Comparison of ENCODE assay signal across 22 cellular contexts in the genomic region with DNA sequence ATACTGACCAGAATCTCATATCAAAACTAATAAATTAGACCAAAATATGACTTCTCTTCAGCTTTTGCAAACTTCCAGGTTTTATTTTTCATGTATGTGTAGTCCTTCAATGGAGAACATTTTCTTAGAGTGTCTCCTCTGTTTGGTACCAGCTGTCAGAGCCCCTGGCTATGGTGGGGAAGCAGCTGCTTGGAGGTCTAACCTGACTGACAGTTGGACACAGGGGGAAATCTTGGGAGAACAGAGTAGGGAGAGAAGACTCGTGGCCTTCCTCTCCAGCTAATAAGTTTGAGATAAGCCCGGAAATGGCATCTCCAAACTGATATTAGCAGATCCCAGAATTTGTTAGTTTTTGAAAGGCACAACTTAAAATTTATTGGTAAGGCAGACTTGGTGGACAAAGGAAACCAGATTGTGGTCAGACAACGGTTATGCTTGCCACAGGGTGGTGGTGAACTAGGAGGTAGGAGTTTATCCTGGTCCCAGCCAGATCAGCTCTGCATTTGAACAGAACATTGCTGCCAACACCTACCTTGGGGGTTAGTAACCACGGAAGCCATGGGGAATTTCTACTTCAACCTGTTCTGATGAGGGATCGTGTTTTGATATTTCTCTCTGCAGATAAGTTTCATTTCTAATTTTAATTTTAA. TPM values are rescaled to one million over a fixed set of nuclear protein-coding genes. Genes with fewer than 3 reads are reported as not detected.
DNase-seq lines count a peak whose midpoint lies in the region; ATAC-seq and TF ChIP-seq lines count a peak whose summit lies in the region.
"Had no signal": no experiment of that assay in that cellular context is flagged by ENCODE, and none has a peak within 500 bp of the region (broad histone marks: within the 10 kb centered on the region; RNA-seq: fewer than 3 reads in every experiment).

No MANE protein-coding gene starts in this region.

- H3K4me1 ChIP-seq in GM23248 (ENCODE audit: insufficient read depth): peaks cover 9% of the 10 kb centered on the region
- H3K4me1 ChIP-seq in left ventricle myocardium inferior: peaks cover 12% of the 10 kb centered on the region
- H3K4me1 ChIP-seq in sigmoid colon: no peaks in the 10 kb centered on the region
- no peaks in the 10 kb centered on the region for H3K4me1 ChIP-seq in CD8-positive, alpha-beta memory T cell (ENCODE audit: insufficient read depth, low read length)
- no peaks in the 10 kb centered on the region for H3K4me1 ChIP-seq in CD8-positive, alpha-beta T cell (ENCODE audit: insufficient read depth, low read length)
- H3K4me1 ChIP-seq: A549, BE2C had no signal

- H3K9ac ChIP-seq in GM23248: no peak overlapping the region

- H3K27ac Mint-ChIP-seq in CD8-positive, alpha-beta memory T cell: no peak overlapping the region
- H3K27ac Mint-ChIP-seq in CD8-positive, alpha-beta T cell: no peak overlapping the region
- H3K27ac Mint-ChIP-seq: H9 had no signal

- TF ChIP-seq POLR2A in sigmoid colon (IDR thresholded peaks at IDR 0.05) (no peak), lower leg skin (IDR thresholded peaks at IDR 0.05) (no peak)

- 21 to 27% methylated on average over 5 of the region's 5 CpGs for WGBS in GM23248 (ENCODE audit: low coverage in 1 of 2, low lambda C conversion rate in 2 of 2, missing lambda C conversion rate in 2 of 2), 2 experiments
- WGBS in sigmoid colon, 2 donors: 72 to 74% methylated on average over 5 of the region's 5 CpGs
- WGBS in lower leg skin, 2 donors: 62 to 65% methylated on average over 5 of the region's 5 CpGs

- no peaks in the 10 kb centered on the region for H3F3A ChIP-seq in GM23248 (ENCODE audit: insufficient read depth)

- H3K27ac ChIP-seq in GM23248 (no peak overlapping the region), left ventricle myocardium inferior (replicated peaks) (peak overlapping the region; percentile 44), sigmoid colon (no peak overlapping the region)
- H3K27ac ChIP-seq in CD8-positive, alpha-beta memory T cell (ENCODE audit: low read depth, low read length): no peak overlapping the region
- no peak overlapping the region for H3K27ac ChIP-seq in CD8-positive, alpha-beta T cell (ENCODE audit: low read depth, low read length)
- H3K27ac ChIP-seq: A549, PC-9, RWPE1 had no signal

- no peaks in the 10 kb centered on the region for H3K79me2 ChIP-seq in GM23248 (ENCODE audit: insufficient read depth)

- no peaks in the 10 kb centered on the region for H3K4me1 Mint-ChIP-seq in CD8-positive, alpha-beta memory T cell
- H3K4me1 Mint-ChIP-seq in CD8-positive, alpha-beta T cell (ENCODE audit: low read depth): no peaks in the 10 kb centered on the region

- no peaks in the 10 kb centered on the region for H3K27me3 ChIP-seq in GM23248 (replicated peaks; ENCODE audit: insufficient read depth)
- H3K27me3 ChIP-seq in left ventricle myocardium inferior (ENCODE audit: low read depth): no peaks in the 10 kb centered on the region
- peaks cover 0 to 6% (median under 1%) of the 10 kb centered on the region in 3 donors for H3K27me3 ChIP-seq in sigmoid colon
- no peaks in the 10 kb centered on the region for H3K27me3 ChIP-seq in CD8-positive, alpha-beta memory T cell (ENCODE audit: insufficient read depth, low read length, poor library complexity, severe bottlenecking)
- H3K27me3 ChIP-seq in CD8-positive, alpha-beta T cell (ENCODE audit: insufficient read depth, low read length): no peaks in the 10 kb centered on the region
- H3K27me3 ChIP-seq: BE2C had no signal

- H3K36me3 ChIP-seq in GM23248 (ENCODE audit: low read depth) (no peaks in the 10 kb centered on the region), left ventricle myocardium inferior (no peaks in the 10 kb centered on the region), sigmoid colon (no peaks in the 10 kb centered on the region)
- H3K36me3 ChIP-seq in CD8-positive, alpha-beta memory T cell (ENCODE audit: insufficient read depth, low read length): no peaks in the 10 kb centered on the region
- no peaks in the 10 kb centered on the region for H3K36me3 ChIP-seq in CD8-positive, alpha-beta T cell (ENCODE audit: insufficient read depth, low read length)
- H3K36me3 ChIP-seq: BE2C had no signal

- H3K27me3 Mint-ChIP-seq in CD8-positive, alpha-beta memory T cell: peaks cover 2 to 12% of the 10 kb centered on the region in 2 donors
- peaks cover 3% of the 10 kb centered on the region for H3K27me3 Mint-ChIP-seq in CD8-positive, alpha-beta T cell (ENCODE audit: low read depth)

- DNase-seq in GM23248 (peak; percentile 2), M059J (ENCODE audit: low read depth) (peak; percentile 51), left ventricle myocardium inferior (no peak), sigmoid colon (peak; percentile 22), lower leg skin (ENCODE audit: low spot score in 2 of 2) (no peak)
- DNase-seq in CD8-positive, alpha-beta memory T cell: no peak
- DNase-seq in CD8-positive, alpha-beta T cell: no peak
- DNase-seq: BE2C, DND-41, H9, KG1, NCI-H1092, NCI-H1436, NCI-H2029, NCI-H2227 treated with DMSO at 0.1 percent for 48 hours, NCI-H510A treated with DMSO at 0.1 percent for 48 hours, NCI-H748 treated with DMSO at 0.1 percent for 48 hours, PC-9 had no signal

- no peaks in the 10 kb centered on the region for H3K36me3 Mint-ChIP-seq in CD8-positive, alpha-beta memory T cell
- H3K36me3 Mint-ChIP-seq in CD8-positive, alpha-beta T cell: no peaks in the 10 kb centered on the region

- H3K9me3 ChIP-seq in GM23248 (ENCODE audit: low read depth): no peaks in the 10 kb centered on the region
- no peaks in the 10 kb centered on the region for H3K9me3 ChIP-seq in left ventricle myocardium inferior (replicated peaks)
- no peaks in the 10 kb centered on the region for H3K9me3 ChIP-seq in sigmoid colon
- no peaks in the 10 kb centered on the region for H3K9me3 ChIP-seq in CD8-positive, alpha-beta memory T cell (ENCODE audit: low read length)
- no peaks in the 10 kb centered on the region for H3K9me3 ChIP-seq in CD8-positive, alpha-beta T cell (ENCODE audit: low read length)
- H3K9me3 ChIP-seq: A549, BE2C had no signal

- no peak for ATAC-seq in GM18909 (IDR thresholded peaks at IDR 0.05; ENCODE audit: poor library complexity, unreplicated experiment)
- no peak for ATAC-seq in CD8-positive, alpha-beta T cell
- ATAC-seq: A549, GM12878 had no signal

- H4K20me1 ChIP-seq in GM23248 (ENCODE audit: insufficient read depth): no peaks in the 10 kb centered on the region

- H3K4me3 Mint-ChIP-seq in CD8-positive, alpha-beta memory T cell: no peak overlapping the region
- no peak overlapping the region for H3K4me3 Mint-ChIP-seq in CD8-positive, alpha-beta T cell
- H3K4me3 Mint-ChIP-seq: H9 had no signal

- in situ Hi-C loops in GM23248 (cut with MboI): no loop called here

- no peaks in the 10 kb centered on the region for H3K9me3 Mint-ChIP-seq in CD8-positive, alpha-beta memory T cell
- H3K9me3 Mint-ChIP-seq in CD8-positive, alpha-beta T cell: no peaks in the 10 kb centered on the region

- no peak overlapping the region for H2AFZ ChIP-seq in GM23248
- H2AFZ ChIP-seq: PC-9 had no signal

- no peaks in the 10 kb centered on the region for H3K9me2 ChIP-seq in GM23248 (ENCODE audit: insufficient read depth)

- no peak for TF ChIP-seq CTCF in left ventricle myocardium inferior (IDR thresholded peaks at IDR 0.05; ENCODE audit: borderline replicate concordance)
- TF ChIP-seq CTCF in sigmoid colon (IDR thresholded peaks at IDR 0.05): no peak
- TF ChIP-seq CTCF in lower leg skin (IDR thresholded peaks at IDR 0.05): no peak
- no peak for TF ChIP-seq CTCF in CD8-positive, alpha-beta T cell (IDR thresholded peaks at IDR 0.05)

- POLR2A ChIA-PET in CD8-positive, alpha-beta memory T cell (lab: Charles Lee): no interaction called here
- POLR2A ChIA-PET in CD8-positive, alpha-beta T cell (lab: Charles Lee): interaction anchor here (0.6 kb wide), 1 partner anchor 21 kb away, joined by 3 read pairs; no protein-coding TSS in a partner anchor

- H3K4me2 ChIP-seq in GM23248 (ENCODE audit: unreplicated experiment): peak overlapping the region; percentile 11
- H3K4me2 ChIP-seq: A549, PC-9 had no signal

- intact Hi-C loops in left ventricle myocardium inferior (cut with micrococcal nuclease) (no loop called here), sigmoid colon (cut with DNase I) (no loop called here), lower leg skin (cut with DNase I; ENCODE audit: low total_unique reads) (no loop called here)
- intact Hi-C loops in CD8-positive, alpha-beta T cell (cut with DNase I, micrococcal nuclease): no loop called here

- H3K4me3 ChIP-seq in GM23248 (no peak overlapping the region), left ventricle myocardium inferior (no peak overlapping the region), sigmoid colon (no peak overlapping the region), lower leg skin (ENCODE audit: low read depth, poor library complexity, severe bottlenecking) (no peak overlapping the region)
- H3K4me3 ChIP-seq in CD8-positive, alpha-beta memory T cell (ENCODE audit: low read length): no peak overlapping the region
- no peak overlapping the region for H3K4me3 ChIP-seq in CD8-positive, alpha-beta T cell (ENCODE audit: low read depth, low read length)
- H3K4me3 ChIP-seq: A549, GM12878, PC-9 had no signal

- no peak for TF ChIP-seq EP300 in sigmoid colon (IDR thresholded peaks at IDR 0.05)

- CTCF ChIA-PET in CD8-positive, alpha-beta memory T cell (lab: Charles Lee): no interaction called here
- CTCF ChIA-PET in CD8-positive, alpha-beta T cell (lab: Charles Lee): no interaction called here

RNA-seq across cellular contexts. Expression of a gene that starts 39.2 kb away (rescaled TPM):
- 9.2 and 15.6 TPM in 2 replicates for total RNA-seq in GM23248 (2014; rRNA removed; shearing (Covaris generic))
- polyA plus RNA-seq in GM23248 (2016; fragmentation: Nextera tagmentation; extraction: Ambion mirVana): 6.4 and 8.8 TPM in 2 replicates
- 8.4 and 12.7 TPM in 2 replicates for total RNA-seq in M059J (2014; rRNA removed; shearing (Covaris generic))
- total RNA-seq in left ventricle myocardium inferior: 94.4 TPM
- under 1 TPM in 2 of 4 donors, not detected in 2; 0.27 to 0.33 TPM for total RNA-seq in sigmoid colon
- polyA plus RNA-seq in sigmoid colon: under 1 TPM in 1 of 3 donors, not detected in 2; 0.10 TPM
- total RNA-seq in lower leg skin: 100 to 1,000 TPM in 3 of 4 donors, 10 to 100 TPM in 1; 79.7 to 181 (median 150) TPM
- total RNA-seq in CD8-positive, alpha-beta memory T cell: not detected
- not detected for polyA plus RNA-seq in CD8-positive, alpha-beta memory T cell
- not detected for total RNA-seq in CD8-positive, alpha-beta T cell
- total RNA-seq: GM12878 had no signal

Comparison
In these comparisons a context has a peak if more than half of its experiments do, and no peak if none do; other contexts are left out.
1. DNase-seq: peak in GM23248 (single experiment), M059J (single experiment) and sigmoid colon (single experiment); none in left ventricle myocardium inferior (single experiment), lower leg skin (0 of 2), CD8-positive, alpha-beta memory T cell (0 of 5) and CD8-positive, alpha-beta T cell (0 of 7).